Comparison of ENCODE assay signal across 20 cellular contexts in the genomic region with DNA sequence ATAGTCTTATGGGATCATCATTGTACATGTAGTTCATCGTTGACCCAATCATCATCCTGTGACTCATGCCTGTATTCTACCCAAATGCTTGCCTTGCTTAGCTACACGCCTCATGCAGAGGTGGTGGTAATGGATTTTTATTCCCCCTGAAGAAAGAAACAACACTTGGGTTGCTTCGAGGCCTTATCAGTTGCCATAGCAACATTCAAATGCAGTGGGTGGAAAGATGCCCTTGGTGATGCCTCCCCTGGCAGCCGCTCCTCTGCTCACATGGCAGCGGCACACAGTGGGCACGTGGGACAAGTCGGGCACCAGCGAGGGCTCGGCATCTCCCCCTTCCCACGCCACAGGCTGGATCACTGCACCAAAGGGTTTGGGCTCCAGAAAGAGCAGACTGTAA. TPM values are rescaled to one million over a fixed set of nuclear protein-coding genes. Genes with fewer than 3 reads are reported as not detected.
A peak's percentile ranks its signal among the peaks of the same experiment; 100 is the strongest.
DNase-seq lines count a peak whose midpoint lies in the region; ATAC-seq and TF ChIP-seq lines count a peak whose summit lies in the region.
"Had no signal": no experiment of that assay in that cellular context is flagged by ENCODE, and none has a peak within 500 bp of the region (broad histone marks: within the 10 kb centered on the region; RNA-seq: fewer than 3 reads in every experiment).

No MANE protein-coding gene starts in this region.

- H3K36me3 ChIP-seq in suprapubic skin: no peaks in the 10 kb centered on the region
- H3K36me3 ChIP-seq in MM.1S (replicated peaks; ENCODE audit: insufficient read depth, low read length): no peaks in the 10 kb centered on the region
- H3K36me3 ChIP-seq: adrenal gland, gastrocnemius medialis had no signal

- H3K4me2 ChIP-seq in MM.1S (ENCODE audit: low read depth, low read length): no peak overlapping the region
- H3K4me2 ChIP-seq: BLaER1 treated with 17β-estradiol and CSF1 and Interleukin-3, amounts not matched to agents 10 nM and 100 nM had no signal

- no peaks in the 10 kb centered on the region for H3F3A ChIP-seq in MM.1S (ENCODE audit: insufficient read depth, low read length)

- no peak overlapping the region for H2AFZ ChIP-seq in MM.1S (ENCODE audit: low read length)

- no peak for TF ChIP-seq POLR2A in suprapubic skin (IDR thresholded peaks at IDR 0.05)

- ATAC-seq in GM18519 (IDR thresholded peaks at IDR 0.05; ENCODE audit: low FRiP score, unreplicated experiment): no peak
- ATAC-seq: gastrocnemius medialis, WTC11 had no signal

- no peaks in the 10 kb centered on the region for H3K4me1 ChIP-seq in suprapubic skin
- H3K4me1 ChIP-seq in MM.1S (ENCODE audit: low read length): no peaks in the 10 kb centered on the region
- H3K4me1 ChIP-seq: adrenal gland; BLaER1 treated with 17β-estradiol and CSF1 and Interleukin-3, amounts not matched to agents 10 nM and 100 nM; Caco-2; gastrocnemius medialis; spleen had no signal

- no peaks in the 10 kb centered on the region for H3K79me2 ChIP-seq in MM.1S (ENCODE audit: low read length)

- H4K20me1 ChIP-seq in MM.1S (ENCODE audit: insufficient read depth, low read length): no peaks in the 10 kb centered on the region
- H4K20me1 ChIP-seq: BLaER1 treated with 17β-estradiol and CSF1 and Interleukin-3, amounts not matched to agents 10 nM and 100 nM had no signal

- H3K9ac ChIP-seq in MM.1S (ENCODE audit: low read length): no peak overlapping the region
- H3K9ac ChIP-seq: BLaER1 treated with 17β-estradiol and CSF1 and Interleukin-3, amounts not matched to agents 10 nM and 100 nM had no signal

- H3K9me3 ChIP-seq in suprapubic skin (no peaks in the 10 kb centered on the region), MM.1S (replicated peaks; ENCODE audit: insufficient read depth, low read length) (no peaks in the 10 kb centered on the region)
- H3K9me3 ChIP-seq: adrenal gland, Caco-2, gastrocnemius medialis had no signal

- H3K27me3 ChIP-seq in suprapubic skin (no peaks in the 10 kb centered on the region), MM.1S (replicated peaks; ENCODE audit: insufficient read depth, low read length) (no peaks in the 10 kb centered on the region)
- H3K27me3 ChIP-seq: adrenal gland; BLaER1 treated with 17β-estradiol and CSF1 and Interleukin-3, amounts not matched to agents 10 nM and 100 nM; gastrocnemius medialis; spleen had no signal

- TF ChIP-seq EP300 in suprapubic skin (IDR thresholded peaks at IDR 0.05): no peak

- H3K27ac ChIP-seq in suprapubic skin (no peak overlapping the region), MM.1S (ENCODE audit: low read length) (no peak overlapping the region)
- H3K27ac ChIP-seq: adrenal gland; BLaER1 treated with 17β-estradiol and CSF1 and Interleukin-3, amounts not matched to agents 10 nM and 100 nM; gastrocnemius medialis; spleen had no signal

- no peaks in the 10 kb centered on the region for H3K9me2 ChIP-seq in MM.1S (replicated peaks; ENCODE audit: insufficient read depth, low read length)

- H3K4me3 ChIP-seq in suprapubic skin (no peak overlapping the region), MM.1S (ENCODE audit: low read length) (no peak overlapping the region)
- H3K4me3 ChIP-seq: adrenal gland; BLaER1 treated with 17β-estradiol and CSF1 and Interleukin-3, amounts not matched to agents 10 nM and 100 nM; gastrocnemius medialis; spleen had no signal

- DNase-seq in Ammon's horn (ENCODE audit: low spot score) (peak; percentile 68), RPMI7951 (ENCODE audit: low read depth) (peak; percentile 55), dermis blood vessel endothelial cell (peak; percentile 13), middle frontal gyrus (ENCODE audit: extremely low spot score, low spot score) (peak; percentile 31), suprapubic skin (ENCODE audit: low spot score in 2 of 2) (no peak), MM.1S (no peak), A172 (ENCODE audit: low spot score) (no peak)
- DNase-seq: activated CD4-positive, alpha-beta memory T cell treated with anti-CD3 and anti-CD28 coated beads, Interleukin-2, amount 10 ng/mL, durations not matched to agents 7 days and 5 days; activated T-cell treated with anti-CD3 and anti-CD28 coated beads for 4 hours; adrenal gland; Caco-2; gastrocnemius medialis; NCI-H1092 treated with DMSO at 0.1 percent for 48 hours; NCI-H82; spleen; stimulated activated CD4-positive, alpha-beta T cell treated with anti-CD3 and anti-CD28 coated beads, Interleukin-4, amount 100 ng/mL, for 24 hours; trophoblast cell had no signal

- WGBS in suprapubic skin: 100% methylated on average over 4 of the region's 10 CpGs

- TF ChIP-seq CTCF in suprapubic skin (IDR thresholded peaks at IDR 0.05) (no peak), MM.1S (IDR thresholded peaks at IDR 0.05; ENCODE audit: low read length) (no peak)

RNA-seq across cellular contexts. Expression of gene NMT2, which starts 54.0 kb away (rescaled TPM):
- 39.5 and 45.5 TPM in 2 replicates for total RNA-seq in RPMI7951 (2014; rRNA removed; shearing (Covaris generic))
- total RNA-seq in dermis blood vessel endothelial cell (40.6 and 70.3 TPM in 2 replicates), suprapubic skin (10 to 100 TPM; 14.1 to 25.5 (median 16.6) TPM)
- total RNA-seq in A172 (2014; rRNA removed; shearing (Covaris generic)): 102 and 105 TPM in 2 replicates

Comparison
In these comparisons a context has a peak if more than half of its experiments do, and no peak if none do; other contexts are left out.
1. DNase-seq: peak in Ammon's horn (single experiment), RPMI7951 (single experiment), dermis blood vessel endothelial cell (single experiment) and middle frontal gyrus (single experiment); none in suprapubic skin (0 of 2), MM.1S (single experiment) and A172 (single experiment).